In the genomic region with DNA sequence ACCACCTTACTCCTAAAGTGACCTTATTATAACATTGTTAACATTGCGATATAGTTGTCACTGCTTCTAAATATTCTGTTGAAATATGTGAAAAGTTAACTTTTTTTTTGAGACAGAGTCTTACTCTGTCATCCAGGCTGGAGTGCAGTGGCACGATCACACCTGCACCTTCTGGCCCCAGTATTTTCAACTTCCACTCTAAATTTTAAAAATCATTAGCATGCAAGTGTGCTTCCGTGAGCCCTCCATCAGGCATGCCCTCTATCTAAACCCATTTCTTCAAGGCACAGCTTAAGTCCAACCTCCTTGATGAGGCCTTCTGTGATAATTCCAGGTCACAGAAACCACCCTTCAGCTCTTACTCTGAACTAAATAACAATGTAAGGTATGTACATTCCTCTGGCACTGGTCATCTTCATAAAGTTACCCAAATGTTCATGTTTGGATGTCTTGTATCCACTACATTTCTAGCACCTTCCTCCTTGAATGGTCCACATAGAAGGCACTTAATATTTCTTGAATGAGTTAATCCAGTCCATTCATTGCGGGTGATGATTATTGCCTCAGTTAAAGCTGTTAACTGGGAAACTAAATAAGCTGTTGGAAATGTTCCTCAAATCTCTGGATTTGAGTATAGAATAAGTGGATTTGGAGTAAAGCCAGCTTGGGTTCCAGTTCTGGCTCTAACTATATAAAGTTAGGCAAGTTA, we compare ENCODE assay signal across 1 cellular context.
TF ChIP-seq lines count a peak whose summit lies in the region.

No MANE protein-coding gene starts in this region.

TF ChIP-seq in HepG2, 621 proteins besides CTCF, POLR2A, EP300 and RAD21:
- no peak for TF ChIP-seq TCF7L2 (IDR thresholded peaks at IDR 0.05; ENCODE audit: low read depth, low read length)
- TF ChIP-seq ZNF407 (CRISPR knock-in tag; IDR thresholded peaks at IDR 0.05; ENCODE audit: not compliant biosample characterization) = no peak
- TF ChIP-seq ZMYM2 (CRISPR knock-in tag; IDR thresholded peaks at IDR 0.05) = no peak
- TF ChIP-seq MXD3 (CRISPR knock-in tag; IDR thresholded peaks at IDR 0.05) = no peak
- TF ChIP-seq HDAC6 (IDR thresholded peaks at IDR 0.05; ENCODE audit: low read depth, low read length) = no peak
- no peak for TF ChIP-seq XRCC5 (optimal IDR thresholded peaks at IDR 0.05; ENCODE audit: low read length)
